Comparison of ENCODE assay signal across 2 cellular contexts in the genomic region with DNA sequence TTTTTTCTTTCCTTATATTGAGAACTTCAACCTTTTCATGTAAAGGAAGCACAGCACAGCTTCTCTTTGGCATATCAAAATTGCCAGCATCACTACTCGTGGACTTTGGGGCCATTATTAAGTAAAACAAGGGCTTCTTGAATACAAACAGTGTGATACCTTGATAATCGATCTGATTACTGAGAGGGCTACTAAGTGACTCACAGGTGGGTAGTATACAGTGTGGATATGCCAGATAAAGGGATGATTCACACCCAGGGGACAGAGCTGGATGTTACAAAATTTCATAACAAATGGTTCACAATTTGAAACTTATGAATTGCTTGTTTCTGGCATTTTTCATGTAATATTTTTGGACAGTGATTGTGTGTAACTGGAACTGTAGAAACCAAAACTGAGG.
TF ChIP-seq lines count a peak whose summit lies in the region.

No MANE protein-coding gene starts in this region.

TF ChIP-seq in SK-N-SH, 30 proteins besides CTCF, POLR2A, EP300 and RAD21 (continued from another document):
- TF ChIP-seq, protein P1, sequence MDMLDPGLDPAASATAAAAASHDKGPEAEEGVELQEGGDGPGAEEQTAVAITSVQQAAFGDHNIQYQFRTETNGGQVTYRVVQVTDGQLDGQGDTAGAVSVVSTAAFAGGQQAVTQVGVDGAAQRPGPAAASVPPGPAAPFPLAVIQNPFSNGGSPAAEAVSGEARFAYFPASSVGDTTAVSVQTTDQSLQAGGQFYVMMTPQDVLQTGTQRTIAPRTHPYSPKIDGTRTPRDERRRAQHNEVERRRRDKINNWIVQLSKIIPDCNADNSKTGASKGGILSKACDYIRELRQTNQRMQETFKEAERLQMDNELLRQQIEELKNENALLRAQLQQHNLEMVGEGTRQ (IDR thresholded peaks at IDR 0.05; ENCODE audit: borderline replicate concordance, low read depth, low read length), result no peak
- peak; percentile 21; the same call in 1 of the 2 replicates for TF ChIP-seq FOSL2 (IDR thresholded peaks at IDR 0.05; ENCODE audit: borderline replicate concordance, low read depth)
- TF ChIP-seq GATA2 (CRISPR knock-in tag; IDR thresholded peaks at IDR 0.05), result no peak

TF ChIP-seq in SK-N-SH treated with all-trans-retinoic acid at 6 μM for 48 hours, 23 proteins besides CTCF, POLR2A, EP300 and RAD21 (continued from another document):
- TF ChIP-seq, protein P2, sequence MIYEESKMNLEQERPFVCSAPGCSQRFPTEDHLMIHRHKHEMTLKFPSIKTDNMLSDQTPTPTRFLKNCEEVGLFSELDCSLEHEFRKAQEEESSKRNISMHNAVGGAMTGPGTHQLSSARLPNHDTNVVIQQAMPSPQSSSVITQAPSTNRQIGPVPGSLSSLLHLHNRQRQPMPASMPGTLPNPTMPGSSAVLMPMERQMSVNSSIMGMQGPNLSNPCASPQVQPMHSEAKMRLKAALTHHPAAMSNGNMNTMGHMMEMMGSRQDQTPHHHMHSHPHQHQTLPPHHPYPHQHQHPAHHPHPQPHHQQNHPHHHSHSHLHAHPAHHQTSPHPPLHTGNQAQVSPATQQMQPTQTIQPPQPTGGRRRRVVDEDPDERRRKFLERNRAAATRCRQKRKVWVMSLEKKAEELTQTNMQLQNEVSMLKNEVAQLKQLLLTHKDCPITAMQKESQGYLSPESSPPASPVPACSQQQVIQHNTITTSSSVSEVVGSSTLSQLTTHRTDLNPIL (CRISPR knock-in tag; IDR thresholded peaks at IDR 0.05; ENCODE audit: low read depth), result no peak
- no peak for TF ChIP-seq CSDC2 (CRISPR knock-in tag; IDR thresholded peaks at IDR 0.05)
- TF ChIP-seq ZC3H10 (CRISPR knock-in tag; IDR thresholded peaks at IDR 0.05), result no peak
- no peak for TF ChIP-seq OSR1 (CRISPR knock-in tag; IDR thresholded peaks at IDR 0.05)
- no peak for TF ChIP-seq TOX (CRISPR knock-in tag; IDR thresholded peaks at IDR 0.05; ENCODE audit: borderline replicate concordance)
- no peak for TF ChIP-seq RARB (CRISPR knock-in tag; IDR thresholded peaks at IDR 0.05)
- no peak for TF ChIP-seq SNAI2 (CRISPR knock-in tag; IDR thresholded peaks at IDR 0.05)
- TF ChIP-seq, protein P3, sequence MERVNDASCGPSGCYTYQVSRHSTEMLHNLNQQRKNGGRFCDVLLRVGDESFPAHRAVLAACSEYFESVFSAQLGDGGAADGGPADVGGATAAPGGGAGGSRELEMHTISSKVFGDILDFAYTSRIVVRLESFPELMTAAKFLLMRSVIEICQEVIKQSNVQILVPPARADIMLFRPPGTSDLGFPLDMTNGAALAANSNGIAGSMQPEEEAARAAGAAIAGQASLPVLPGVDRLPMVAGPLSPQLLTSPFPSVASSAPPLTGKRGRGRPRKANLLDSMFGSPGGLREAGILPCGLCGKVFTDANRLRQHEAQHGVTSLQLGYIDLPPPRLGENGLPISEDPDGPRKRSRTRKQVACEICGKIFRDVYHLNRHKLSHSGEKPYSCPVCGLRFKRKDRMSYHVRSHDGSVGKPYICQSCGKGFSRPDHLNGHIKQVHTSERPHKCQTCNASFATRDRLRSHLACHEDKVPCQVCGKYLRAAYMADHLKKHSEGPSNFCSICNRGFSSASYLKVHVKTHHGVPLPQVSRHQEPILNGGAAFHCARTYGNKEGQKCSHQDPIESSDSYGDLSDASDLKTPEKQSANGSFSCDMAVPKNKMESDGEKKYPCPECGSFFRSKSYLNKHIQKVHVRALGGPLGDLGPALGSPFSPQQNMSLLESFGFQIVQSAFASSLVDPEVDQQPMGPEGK (CRISPR knock-in tag; IDR thresholded peaks at IDR 0.05; ENCODE audit: borderline replicate concordance), result no peak
- no peak for TF ChIP-seq POU6F1 (CRISPR knock-in tag; IDR thresholded peaks at IDR 0.05; ENCODE audit: borderline replicate concordance, low read depth)
- TF ChIP-seq, protein P4, sequence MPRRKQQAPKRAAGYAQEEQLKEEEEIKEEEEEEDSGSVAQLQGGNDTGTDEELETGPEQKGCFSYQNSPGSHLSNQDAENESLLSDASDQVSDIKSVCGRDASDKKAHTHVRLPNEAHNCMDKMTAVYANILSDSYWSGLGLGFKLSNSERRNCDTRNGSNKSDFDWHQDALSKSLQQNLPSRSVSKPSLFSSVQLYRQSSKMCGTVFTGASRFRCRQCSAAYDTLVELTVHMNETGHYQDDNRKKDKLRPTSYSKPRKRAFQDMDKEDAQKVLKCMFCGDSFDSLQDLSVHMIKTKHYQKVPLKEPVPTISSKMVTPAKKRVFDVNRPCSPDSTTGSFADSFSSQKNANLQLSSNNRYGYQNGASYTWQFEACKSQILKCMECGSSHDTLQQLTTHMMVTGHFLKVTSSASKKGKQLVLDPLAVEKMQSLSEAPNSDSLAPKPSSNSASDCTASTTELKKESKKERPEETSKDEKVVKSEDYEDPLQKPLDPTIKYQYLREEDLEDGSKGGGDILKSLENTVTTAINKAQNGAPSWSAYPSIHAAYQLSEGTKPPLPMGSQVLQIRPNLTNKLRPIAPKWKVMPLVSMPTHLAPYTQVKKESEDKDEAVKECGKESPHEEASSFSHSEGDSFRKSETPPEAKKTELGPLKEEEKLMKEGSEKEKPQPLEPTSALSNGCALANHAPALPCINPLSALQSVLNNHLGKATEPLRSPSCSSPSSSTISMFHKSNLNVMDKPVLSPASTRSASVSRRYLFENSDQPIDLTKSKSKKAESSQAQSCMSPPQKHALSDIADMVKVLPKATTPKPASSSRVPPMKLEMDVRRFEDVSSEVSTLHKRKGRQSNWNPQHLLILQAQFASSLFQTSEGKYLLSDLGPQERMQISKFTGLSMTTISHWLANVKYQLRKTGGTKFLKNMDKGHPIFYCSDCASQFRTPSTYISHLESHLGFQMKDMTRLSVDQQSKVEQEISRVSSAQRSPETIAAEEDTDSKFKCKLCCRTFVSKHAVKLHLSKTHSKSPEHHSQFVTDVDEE (CRISPR knock-in tag; IDR thresholded peaks at IDR 0.05), result no peak
- TF ChIP-seq ZFP3 (CRISPR knock-in tag; IDR thresholded peaks at IDR 0.05), result no peak
- no peak for TF ChIP-seq ARNTL (CRISPR knock-in tag; IDR thresholded peaks at IDR 0.05; ENCODE audit: borderline replicate concordance, low read depth)
- no peak for TF ChIP-seq PPARA (CRISPR knock-in tag; IDR thresholded peaks at IDR 0.05; ENCODE audit: borderline replicate concordance)
- no peak for TF ChIP-seq ESRRG (CRISPR knock-in tag; IDR thresholded peaks at IDR 0.05)
- no peak for TF ChIP-seq BACH2 (CRISPR knock-in tag; IDR thresholded peaks at IDR 0.05; ENCODE audit: borderline replicate concordance)
- TF ChIP-seq ZNF8 (CRISPR knock-in tag; IDR thresholded peaks at IDR 0.05), result no peak
TF ChIP-seq in SK-N-SH treated with all-trans-retinoic acid at 6 μM for 48 hours: peak in this region for 0.
